ENCODE assay signal across 7 cellular contexts in the genomic region with DNA sequence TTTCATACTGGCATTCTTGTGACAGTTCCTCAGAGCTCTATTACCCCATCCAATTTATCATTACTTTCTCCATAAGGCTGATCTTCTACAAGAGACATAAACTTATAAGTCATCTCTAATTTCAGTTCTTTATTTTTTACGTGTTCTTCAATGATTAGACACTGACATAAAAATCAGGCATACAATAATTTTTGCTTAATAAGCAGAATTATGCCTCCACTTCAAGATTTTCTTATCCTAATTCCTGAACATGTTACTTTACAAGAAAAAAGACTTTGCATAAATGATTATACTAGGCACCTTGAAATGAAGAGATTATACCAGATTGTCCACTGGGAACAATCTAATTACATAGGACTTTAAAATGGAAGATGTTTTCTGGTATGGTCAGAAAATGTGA.
"Had no signal": no experiment of that assay in that cellular context is flagged by ENCODE, and none has a peak within 500 bp of the region (broad histone marks: within the 10 kb centered on the region; RNA-seq: fewer than 3 reads in every experiment).

No MANE protein-coding gene starts in this region.

- DNase-seq: H7, HFFc6, Kasumi-1, KG1 had no signal

- H2AFZ ChIP-seq: GM23338 had no signal

- H3K36me3 ChIP-seq: HAP-1 had no signal

- H3K4me1 ChIP-seq: HAP-1 had no signal

- H3K4me3 ChIP-seq: GM23338, HAP-1 had no signal

- ATAC-seq: GM23338, HCT116 had no signal

- H3K9me3 ChIP-seq: HAP-1 had no signal

- H3K4me2 ChIP-seq: GM23338 had no signal
